29 cellular contexts compared by ENCODE assay signal in genomic region chr19:16217671-16218464, GRCh38. TPM values are rescaled to one million over a fixed set of nuclear protein-coding genes. Genes with fewer than 3 reads are reported as not detected.
DNase-seq lines count a peak whose midpoint lies in the region; ATAC-seq, FAIRE-seq and TF ChIP-seq lines count a peak whose summit lies in the region.
"Had no signal": no experiment of that assay in that cellular context is flagged by ENCODE, and none has a peak within 500 bp of the region (broad histone marks: within the 10 kb centered on the region; RNA-seq: fewer than 3 reads in every experiment).

No MANE protein-coding gene starts in this region.

- intact Hi-C loops in CD14-positive monocyte (cut with micrococcal nuclease): no loop called here
- intact Hi-C loops in CD8-positive, alpha-beta T cell (cut with DNase I, micrococcal nuclease): loop anchor here (1.0 to 2.0 kb wide), 3 partner anchors 10 to 21 kb away; no protein-coding TSS in a partner anchor

- no peak overlapping the region for H4K8ac ChIP-seq in neuronal stem cell (ENCODE audit: low read depth, low read length)

- H2BK5ac ChIP-seq in neuronal stem cell (ENCODE audit: low read length): peak overlapping the region; percentile 75

- H2AFZ ChIP-seq in neuronal stem cell (ENCODE audit: low read length): no peak overlapping the region

- H3K36me3 ChIP-seq in CD8-positive, alpha-beta T cell (ENCODE audit: insufficient read depth, low read length): peaks cover 27% of the 10 kb centered on the region
- H3K36me3 ChIP-seq in neuronal stem cell (replicated peaks in 1 of 2; ENCODE audit: control insufficient read depth in 2 of 2, insufficient read depth in 2 of 2, low read length in 2 of 2): peaks cover 13 to 60% of the 10 kb centered on the region in 2 donors

- peaks cover 4% of the 10 kb centered on the region for H3K79me1 ChIP-seq in neuronal stem cell (ENCODE audit: low read depth, low read length)

- no peak overlapping the region for H2AK5ac ChIP-seq in neuronal stem cell (ENCODE audit: low read depth, low read length)

- ATAC-seq in CD8-positive, alpha-beta T cell: no peak
- ATAC-seq in GM21723 (IDR thresholded peaks at IDR 0.05; ENCODE audit: unreplicated experiment): no peak
- ATAC-seq: GM12878, HepG2 had no signal

- H3K9me3 Mint-ChIP-seq in CD14-positive monocyte: peaks cover 28 to 52% (median 41%) of the 10 kb centered on the region in 7 donors
- peaks cover 16% of the 10 kb centered on the region for H3K9me3 Mint-ChIP-seq in CD8-positive, alpha-beta T cell
- peaks cover 32% of the 10 kb centered on the region for H3K9me3 Mint-ChIP-seq in activated naive CD8-positive, alpha-beta T cell treated with anti-CD3 and anti-CD28 coated beads for 36 hours

- POLR2A ChIA-PET in CD8-positive, alpha-beta T cell (lab: Charles Lee): interaction anchor here (0.6 to 2.5 kb wide), 15 partner anchors 10 to 165 kb away, joined by 3 to 9 read pairs (median 4); partner anchors contain the start of genes AP1M1 and KLF2

- H3K14ac ChIP-seq in neuronal stem cell (ENCODE audit: low read length): peak overlapping the region; percentile 31

- H3K4me1 Mint-ChIP-seq in CD14-positive monocyte: no peaks in the 10 kb centered on the region
- H3K4me1 Mint-ChIP-seq in CD8-positive, alpha-beta T cell (ENCODE audit: low read depth): peaks cover 56% of the 10 kb centered on the region
- H3K4me1 Mint-ChIP-seq in activated naive CD8-positive, alpha-beta T cell treated with anti-CD3 and anti-CD28 coated beads for 36 hours: peaks cover 52% of the 10 kb centered on the region
- H3K4me1 Mint-ChIP-seq: endodermal cell had no signal

- H3K27ac Mint-ChIP-seq in CD14-positive monocyte: no peak overlapping the region
- H3K27ac Mint-ChIP-seq in CD8-positive, alpha-beta T cell: peak overlapping the region; percentile 95
- peak overlapping the region; percentile 20 for H3K27ac Mint-ChIP-seq in activated naive CD8-positive, alpha-beta T cell treated with anti-CD3 and anti-CD28 coated beads for 36 hours
- H3K27ac Mint-ChIP-seq: dendritic cell treated with granulocyte-macrophage colony-stimulating factor and Interleukin-4, amounts not matched to agents 40 ng/mL and 50 ng/mL, for 4 days; endodermal cell had no signal

- H2BK120ac ChIP-seq in neuronal stem cell (ENCODE audit: low read depth, low read length): no peak overlapping the region

- no peak overlapping the region for H3K23ac ChIP-seq in neuronal stem cell (ENCODE audit: low read depth, low read length, poor library complexity)

- H3K27me3 ChIP-seq in CD8-positive, alpha-beta T cell (ENCODE audit: insufficient read depth, low read length): no peaks in the 10 kb centered on the region
- no peaks in the 10 kb centered on the region for H3K27me3 ChIP-seq in neuronal stem cell (ENCODE audit: control insufficient read depth in 3 of 3, insufficient read depth in 3 of 3, low read depth in 1 of 3, low read length in 3 of 3)
- H3K27me3 ChIP-seq: esophagus squamous epithelium had no signal

- no peak overlapping the region for H2BK12ac ChIP-seq in neuronal stem cell (ENCODE audit: low read length)

- peak overlapping the region; percentile 15 for H3K4me3 ChIP-seq in CD8-positive, alpha-beta T cell (ENCODE audit: low read depth, low read length)
- H3K4me3 ChIP-seq in neuronal stem cell (ENCODE audit: low read length in 2 of 2): no peak overlapping the region
- H3K4me3 ChIP-seq: esophagus squamous epithelium, GM12878, SK-N-MC had no signal

- no peak for TF ChIP-seq CTCF in CD14-positive monocyte (IDR thresholded peaks at IDR 0.05)
- no peak for TF ChIP-seq CTCF in CD8-positive, alpha-beta T cell (IDR thresholded peaks at IDR 0.05)

- DNase-seq in CD14-positive monocyte (ENCODE audit: low spot score): peak; percentile 34
- DNase-seq in CD8-positive, alpha-beta T cell: peak in 1 of 7 experiments; percentile 6
- DNase-seq in activated naive CD8-positive, alpha-beta T cell treated with anti-CD3 and anti-CD28 coated beads for 36 hours: no peak
- DNase-seq in neuronal stem cell (ENCODE audit: low spot score): no peak
- DNase-seq in HTR-8/SVneo (ENCODE audit: insufficient read length, low spot score): no peak
- no peak for DNase-seq in T-helper 9 cell
- DNase-seq: activated T-cell treated with anti-CD3 and anti-CD28 coated beads, Interleukin-2, amount 50 U/mL, for 48 hours; caudate nucleus; esophagus squamous epithelium; foreskin melanocyte; NCI-H1694; NCI-H510A; occipital lobe; stimulated activated CD4-positive, alpha-beta T cell treated with anti-CD3 and anti-CD28 coated beads, Interleukin-2, amount 100 ng/mL, for 48 hours; T-helper 2 cell had no signal

- H3K27me3 Mint-ChIP-seq in CD14-positive monocyte (ENCODE audit: low read depth in 3 of 3): peaks cover 0 to 1% (median 0%) of the 10 kb centered on the region in 3 donors
- H3K27me3 Mint-ChIP-seq in CD8-positive, alpha-beta T cell (ENCODE audit: low read depth): no peaks in the 10 kb centered on the region
- H3K27me3 Mint-ChIP-seq in activated naive CD8-positive, alpha-beta T cell treated with anti-CD3 and anti-CD28 coated beads for 36 hours: no peaks in the 10 kb centered on the region
- H3K27me3 Mint-ChIP-seq: activated naive CD4-positive, alpha-beta T cell treated with anti-CD3 and anti-CD28 coated beads, Interleukin-2, amount 10 ng/mL, durations not matched to agents 7 days and 5 days; dendritic cell treated with granulocyte-macrophage colony-stimulating factor and Interleukin-4, amounts not matched to agents 40 ng/mL and 50 ng/mL, for 4 days had no signal

- peaks cover 74 to 95% of the 10 kb centered on the region in 2 donors for H3K36me3 Mint-ChIP-seq in CD14-positive monocyte
- peaks cover 71% of the 10 kb centered on the region for H3K36me3 Mint-ChIP-seq in CD8-positive, alpha-beta T cell
- H3K36me3 Mint-ChIP-seq in activated naive CD8-positive, alpha-beta T cell treated with anti-CD3 and anti-CD28 coated beads for 36 hours: peaks cover 85% of the 10 kb centered on the region

- H3K4me3 Mint-ChIP-seq in CD14-positive monocyte: no peak overlapping the region
- H3K4me3 Mint-ChIP-seq in CD8-positive, alpha-beta T cell: peak overlapping the region; percentile 44
- H3K4me3 Mint-ChIP-seq in activated naive CD8-positive, alpha-beta T cell treated with anti-CD3 and anti-CD28 coated beads for 36 hours: no peak overlapping the region
- H3K4me3 Mint-ChIP-seq: dendritic cell treated with granulocyte-macrophage colony-stimulating factor and Interleukin-4, amounts not matched to agents 40 ng/mL and 50 ng/mL, for 4 days; endodermal cell had no signal

- peak overlapping the region; percentile 38 for H3K18ac ChIP-seq in neuronal stem cell (ENCODE audit: low read length)

- no peak overlapping the region for H3K4me2 ChIP-seq in neuronal stem cell (ENCODE audit: insufficient read depth, low read length, poor library complexity, severe bottlenecking)

- peak overlapping the region; percentile 44 for H3K27ac ChIP-seq in CD8-positive, alpha-beta T cell (ENCODE audit: low read depth, low read length)
- H3K27ac ChIP-seq in neuronal stem cell (replicated peaks; ENCODE audit: low read length): no peak overlapping the region
- H3K27ac ChIP-seq: C4-2B, esophagus squamous epithelium, SK-N-MC had no signal

- H3K9me3 ChIP-seq in CD8-positive, alpha-beta T cell (ENCODE audit: low read length): peaks cover 23% of the 10 kb centered on the region
- peaks cover 10 to 32% of the 10 kb centered on the region in 2 donors for H3K9me3 ChIP-seq in neuronal stem cell (replicated peaks in 1 of 2; ENCODE audit: control insufficient read depth in 2 of 2, insufficient read depth in 1 of 2, low read depth in 1 of 2, low read length in 2 of 2)

- CTCF ChIA-PET in CD8-positive, alpha-beta T cell (lab: Charles Lee): interaction anchor here (1.1 to 1.6 kb wide), 6 partner anchors 10 to 169 kb away, joined by 3 to 4 read pairs (median 4); partner anchors contain the start of gene FAM32A

- no peak for FAIRE-seq in HTR-8/SVneo (lab: Jason Lieb, UNC)
- FAIRE-seq: astrocyte, GM12878, HepG2 had no signal

- H3K9ac ChIP-seq in neuronal stem cell (ENCODE audit: low read depth, low read length, poor library complexity): no peak overlapping the region

- H3K4me1 ChIP-seq in CD8-positive, alpha-beta T cell (ENCODE audit: insufficient read depth, low read length): peaks cover 58% of the 10 kb centered on the region
- no peaks in the 10 kb centered on the region for H3K4me1 ChIP-seq in neuronal stem cell (ENCODE audit: control insufficient read depth in 2 of 2, insufficient read depth in 1 of 2, low read depth in 1 of 2, low read length in 2 of 2)
- H3K4me1 ChIP-seq: esophagus squamous epithelium had no signal

- no peak overlapping the region for H4K91ac ChIP-seq in neuronal stem cell (ENCODE audit: low read depth, low read length, poor library complexity)

- WGBS in neuronal stem cell (ENCODE audit: extremely low coverage in 2 of 2, insufficient read length in 2 of 2, insufficient replicate concordance in 1 of 2), 2 donors: no CpG with 5 or more reads among the region's 16 CpGs

- no peak overlapping the region for H3K4ac ChIP-seq in neuronal stem cell (ENCODE audit: low read length)

- no peak overlapping the region for H2BK15ac ChIP-seq in neuronal stem cell (ENCODE audit: low read length)

RNA-seq across cellular contexts. Expression of gene AP1M1, which starts 20.2 kb away (rescaled TPM):
- polyA plus RNA-seq in CD14-positive monocyte: 100 to 1,000 TPM; 133 to 134 TPM
- total RNA-seq in CD8-positive, alpha-beta T cell: 10 to 100 TPM; 76.2 to 83.4 TPM
- total RNA-seq in activated naive CD8-positive, alpha-beta T cell treated with anti-CD3 and anti-CD28 coated beads for 36 hours: 10 to 100 TPM; 90.7 to 97.2 TPM
- polyA plus RNA-seq in neuronal stem cell (2013, experiment 1 of 2): 44.3 TPM
- polyA plus RNA-seq in neuronal stem cell (2013, experiment 2 of 2): 44.6 TPM

RNA-seq across cellular contexts. Expression of gene FAM32A, which starts 32.7 kb away (rescaled TPM):
- 100 to 1,000 TPM; 219 to 245 TPM for polyA plus RNA-seq in CD14-positive monocyte
- 10 to 100 TPM; 59.7 to 60.4 TPM for total RNA-seq in CD8-positive, alpha-beta T cell
- total RNA-seq in activated naive CD8-positive, alpha-beta T cell treated with anti-CD3 and anti-CD28 coated beads for 36 hours: 10 to 100 TPM; 65.0 to 66.3 TPM
- 87.0 TPM for polyA plus RNA-seq in neuronal stem cell (2013, experiment 1 of 2)
- polyA plus RNA-seq in neuronal stem cell (2013, experiment 2 of 2): 83.2 TPM

RNA-seq across cellular contexts. Expression of gene CIB3, which starts 44.5 kb away (rescaled TPM):
- not detected for polyA plus RNA-seq in CD14-positive monocyte
- total RNA-seq in CD8-positive, alpha-beta T cell: not detected
- not detected for total RNA-seq in activated naive CD8-positive, alpha-beta T cell treated with anti-CD3 and anti-CD28 coated beads for 36 hours
- polyA plus RNA-seq in neuronal stem cell (2013, experiment 1 of 2): not detected
- polyA plus RNA-seq in neuronal stem cell (2013, experiment 2 of 2): not detected
- total RNA-seq: activated CD8-positive, alpha-beta memory T cell treated with anti-CD3 and anti-CD28 coated beads for 36 hours; astrocyte; Daoy; endodermal cell; esophagus squamous epithelium; GM12878; HepG2; LHCN-M2; occipital lobe; renal cortical epithelial cell; ureter had no signal
- polyA plus RNA-seq: HepG2 had no signal

Comparison
In these comparisons a context has a peak if more than half of its experiments do, and no peak if none do; other contexts are left out.
1. H3K27ac Mint-ChIP-seq: peak in CD8-positive, alpha-beta T cell (single experiment) and activated naive CD8-positive, alpha-beta T cell treated with anti-CD3 and anti-CD28 coated beads for 36 hours (single experiment); none in CD14-positive monocyte (0 of 7).
2. intact Hi-C loops: an anchor here in CD8-positive, alpha-beta T cell (1.0 to 2.0 kb wide); none called in CD14-positive monocyte.